ENCODE assay signal across 8 cellular contexts in the genomic region with DNA sequence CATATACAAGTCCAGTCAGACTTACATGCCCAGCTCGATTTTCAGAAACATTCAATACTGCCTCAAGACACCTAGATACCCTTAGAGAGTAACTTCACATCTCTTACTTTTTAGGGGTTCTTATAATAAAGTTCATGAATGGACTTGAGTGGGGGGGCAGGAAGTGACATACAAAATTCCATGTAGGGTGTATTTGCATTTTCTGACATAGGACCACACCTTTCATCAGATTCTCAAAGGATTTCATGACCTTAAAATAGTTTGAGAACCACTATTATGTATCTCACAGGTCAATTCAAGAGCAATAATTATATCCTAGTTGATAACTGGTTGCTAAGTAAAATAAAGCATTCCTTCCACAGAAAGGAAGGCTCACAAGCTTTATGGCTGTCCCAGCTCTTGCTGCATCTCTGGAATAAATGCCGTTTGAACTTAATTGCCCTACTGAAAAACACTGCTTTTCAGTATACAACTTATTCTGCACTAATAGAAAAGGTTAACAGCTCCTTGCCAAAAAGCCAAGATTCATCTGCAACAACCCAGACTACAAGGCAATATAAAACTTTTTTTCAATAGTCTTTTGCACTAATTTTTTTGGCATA. TPM values are rescaled to one million over a fixed set of nuclear protein-coding genes. Genes with fewer than 3 reads are reported as not detected.
DNase-seq lines count a peak whose midpoint lies in the region; ATAC-seq and TF ChIP-seq lines count a peak whose summit lies in the region.

No MANE protein-coding gene starts in this region.

- DNase-seq in Jurkat, Clone E6-1 (ENCODE audit: low read depth, low spot score), result no peak
- DNase-seq in breast epithelium (ENCODE audit: low spot score in 2 of 2) (no peak), NCI-H1105 (lab: John Stamatoyannopoulos, UW) (no peak), body of pancreas (no peak), DMS79 treated with DMSO at 0.1 percent for 48 hours (lab: John Stamatoyannopoulos, UW) (no peak)

- intact Hi-C loops in breast epithelium (cut with DNase I; ENCODE audit: low total_unique reads), result no loop called here
- intact Hi-C loops in body of pancreas (cut with DNase I), result no loop called here

- no peaks in the 10 kb centered on the region for H3K9me3 ChIP-seq in BLaER1 treated with 17β-estradiol and CSF1 and Interleukin-3, amounts not matched to agents 10 nM and 100 nM (replicated peaks in 1 of 11)
- H3K9me3 ChIP-seq in breast epithelium (no peaks in the 10 kb centered on the region), muscle layer of colon (ENCODE audit: low read length) (no peaks in the 10 kb centered on the region), body of pancreas (no peaks in the 10 kb centered on the region)

- H3K36me3 ChIP-seq in BLaER1 treated with 17β-estradiol and CSF1 and Interleukin-3, amounts not matched to agents 10 nM and 100 nM, result peaks cover under 1 to 34% (median 21%) of the 10 kb centered on the region in 11 experiments; a peak in 20 of 22 replicates
- no peaks in the 10 kb centered on the region for H3K36me3 ChIP-seq in breast epithelium
- no peaks in the 10 kb centered on the region for H3K36me3 ChIP-seq in muscle layer of colon (ENCODE audit: insufficient read depth, low read length)
- no peaks in the 10 kb centered on the region for H3K36me3 ChIP-seq in body of pancreas (replicated peaks in 1 of 2; ENCODE audit: insufficient read depth in 1 of 2, low read depth in 2 of 2)

- H3K9ac ChIP-seq in BLaER1 treated with 17β-estradiol and CSF1 and Interleukin-3, amounts not matched to agents 10 nM and 100 nM, result peak overlapping the region; percentile 85 to 96 (median 92); a peak in 19 of 22 replicates
- peak overlapping the region; percentile 91 for H3K9ac ChIP-seq in muscle layer of colon (ENCODE audit: low read length)

- H3K4me2 ChIP-seq in BLaER1 treated with 17β-estradiol and CSF1 and Interleukin-3, amounts not matched to agents 10 nM and 100 nM, result peak overlapping the region; percentile 80 to 99 (median 89)

- H3K27ac ChIP-seq in BLaER1 treated with 17β-estradiol and CSF1 and Interleukin-3, amounts not matched to agents 10 nM and 100 nM, result peak overlapping the region in 8 of 11 experiments; percentile 86 to 94 (median 88); a peak in 15 of 22 replicates
- H3K27ac ChIP-seq in breast epithelium (peak overlapping the region in 1 of 2 donors; percentile 11), muscle layer of colon (ENCODE audit: low read depth, low read length) (no peak overlapping the region), body of pancreas (no peak overlapping the region)

- no peak for TF ChIP-seq POLR2A in breast epithelium (IDR thresholded peaks at IDR 0.05)
- no peak for TF ChIP-seq POLR2A in body of pancreas (IDR thresholded peaks at IDR 0.05)

- no peak for ATAC-seq in body of pancreas
- no peak for ATAC-seq in GM21381 (IDR thresholded peaks at IDR 0.05; ENCODE audit: unreplicated experiment)

- H3K4me1 ChIP-seq in BLaER1 treated with 17β-estradiol and CSF1 and Interleukin-3, amounts not matched to agents 10 nM and 100 nM, result peaks cover 18 to 71% (median 34%) of the 10 kb centered on the region in 10 experiments
- H3K4me1 ChIP-seq in breast epithelium (peaks cover 0 to 9% of the 10 kb centered on the region in 2 donors), muscle layer of colon (ENCODE audit: insufficient read depth, low read length) (peaks cover 18% of the 10 kb centered on the region), body of pancreas (peaks cover 29% of the 10 kb centered on the region)

- 45 to 54% methylated on average over 2 of the region's 2 CpGs for WGBS in body of pancreas, 2 donors

- no peaks in the 10 kb centered on the region for H3K27me3 ChIP-seq in BLaER1 treated with 17β-estradiol and CSF1 and Interleukin-3, amounts not matched to agents 10 nM and 100 nM
- no peaks in the 10 kb centered on the region for H3K27me3 ChIP-seq in breast epithelium
- H3K27me3 ChIP-seq in muscle layer of colon (ENCODE audit: control insufficient read depth in 1 of 2, insufficient read depth in 2 of 2, low read length in 2 of 2), result no peaks in the 10 kb centered on the region
- no peaks in the 10 kb centered on the region for H3K27me3 ChIP-seq in body of pancreas

- no peak for TF ChIP-seq CTCF in breast epithelium (IDR thresholded peaks at IDR 0.05)
- no peak for TF ChIP-seq CTCF in body of pancreas (IDR thresholded peaks at IDR 0.05)

- H3K4me3 ChIP-seq in BLaER1 treated with 17β-estradiol and CSF1 and Interleukin-3, amounts not matched to agents 10 nM and 100 nM, result peak overlapping the region; percentile 78 to 98 (median 87)
- H3K4me3 ChIP-seq in Jurkat, Clone E6-1 (ENCODE audit: low read length), result peak overlapping the region; percentile 91; the same call in 1 of the 2 replicates
- H3K4me3 ChIP-seq in breast epithelium (peak overlapping the region; percentile 35 to 76 (median 66)), muscle layer of colon (ENCODE audit: low read depth in 1 of 2, low read length in 2 of 2) (peak overlapping the region in 1 of 2 donors; percentile 86), body of pancreas (no peak overlapping the region)

- peaks cover 4 to 57% (median 27%) of the 10 kb centered on the region in 11 experiments; a peak in 16 of 22 replicates for H4K20me1 ChIP-seq in BLaER1 treated with 17β-estradiol and CSF1 and Interleukin-3, amounts not matched to agents 10 nM and 100 nM

RNA-seq across cellular contexts. Expression of a gene that starts 2.3 kb away (rescaled TPM):
- polyA plus RNA-seq in Jurkat, Clone E6-1 (2012; ENCODE audit: insufficient read depth, insufficient read length), result 21.5 TPM
- 10 to 100 TPM; 25.0 to 42.1 (median 34.1) TPM for total RNA-seq in breast epithelium
- 10 to 100 TPM; 11.9 to 21.5 TPM for total RNA-seq in body of pancreas

RNA-seq across cellular contexts. Expression of a gene that starts 15.9 kb away (rescaled TPM):
- polyA plus RNA-seq in Jurkat, Clone E6-1 (2012; ENCODE audit: insufficient read depth, insufficient read length), result not detected
- total RNA-seq in breast epithelium, result 1 to 10 TPM; 1.9 to 4.2 (median 2.6) TPM
- 1 to 10 TPM; 2.3 to 3.3 TPM for total RNA-seq in body of pancreas

Comparison
In these comparisons a context has a peak if more than half of its experiments do, and no peak if none do; other contexts are left out.
1. H3K27ac ChIP-seq: peak in BLaER1 treated with 17β-estradiol and CSF1 and Interleukin-3, amounts not matched to agents 10 nM and 100 nM (8 of 11); none in muscle layer of colon (single experiment) and body of pancreas (0 of 4).
2. H3K4me3 ChIP-seq: peak in BLaER1 treated with 17β-estradiol and CSF1 and Interleukin-3, amounts not matched to agents 10 nM and 100 nM (10 of 10), Jurkat, Clone E6-1 (single experiment) and breast epithelium (3 of 3); none in body of pancreas (0 of 2).